In genomic region chr3:52437326-52438103, GRCh38 we compare ENCODE assay signal across 20 cellular contexts. TPM values are rescaled to one million over a fixed set of nuclear protein-coding genes. Genes with fewer than 3 reads are reported as not detected.
DNase-seq lines count a peak whose midpoint lies in the region; ATAC-seq, FAIRE-seq and TF ChIP-seq lines count a peak whose summit lies in the region.
"Had no signal": no experiment of that assay in that cellular context is flagged by ENCODE, and none has a peak within 500 bp of the region (broad histone marks: within the 10 kb centered on the region; RNA-seq: fewer than 3 reads in every experiment).

No MANE protein-coding gene starts in this region.

- peaks cover 18% of the 10 kb centered on the region for H3K4me1 Mint-ChIP-seq in neural crest cell
- H3K4me1 Mint-ChIP-seq: stimulated activated naive B cell treated with anti-CD40 and anti-IgM and Interleukin-4, amounts not matched to agents 10 μg/mL and 1 μg/mL and 100 μg/mL, for 72 hours had no signal

- no peak for TF ChIP-seq POLR2A in right lobe of liver (IDR thresholded peaks at IDR 0.05)
- no peak for TF ChIP-seq POLR2A in HepG2 (IDR thresholded peaks at IDR 0.05; ENCODE audit: insufficient read depth in 1 of 2, low read depth in 2 of 2, low read length in 2 of 2)
- no peak for TF ChIP-seq POLR2A in gastrocnemius medialis (IDR thresholded peaks at IDR 0.05)

- no peaks in the 10 kb centered on the region for H3K9me3 Mint-ChIP-seq in neural crest cell
- H3K9me3 Mint-ChIP-seq: activated CD4-positive, alpha-beta memory T cell treated with anti-CD3 and anti-CD28 coated beads, Interleukin-2, amount 10 ng/mL, durations not matched to agents 7 days and 5 days; activated T-cell treated with anti-CD3 and anti-CD28 coated beads, Interleukin-2, amount 50 U/mL, for 4 hours; stimulated activated naive B cell treated with anti-CD40 and anti-IgM and Interleukin-4, amounts not matched to agents 10 μg/mL and 1 μg/mL and 100 μg/mL, for 72 hours had no signal

- no peaks in the 10 kb centered on the region for H4K20me1 ChIP-seq in HepG2 (ENCODE audit: insufficient read depth, low read length)

- intact Hi-C loops in right lobe of liver (cut with DNase I) (no loop called here), HepG2 (cut with micrococcal nuclease; ENCODE audit: unreplicated experiment) (no loop called here), gastrocnemius medialis (cut with DNase I; ENCODE audit: low total_unique reads) (no loop called here)

- no peak overlapping the region for H2AFZ ChIP-seq in HepG2 (ENCODE audit: low read length)

- H3K9me3 ChIP-seq in right lobe of liver (no peaks in the 10 kb centered on the region), HepG2 (ENCODE audit: low read length) (no peaks in the 10 kb centered on the region), gastrocnemius medialis (no peaks in the 10 kb centered on the region)
- H3K9me3 ChIP-seq: psoas muscle had no signal

- H3K27me3 ChIP-seq in right lobe of liver = no peaks in the 10 kb centered on the region
- H3K27me3 ChIP-seq in HepG2 (ENCODE audit: control insufficient read depth in 1 of 2, insufficient read depth in 2 of 2, low read length in 2 of 2) = no peaks in the 10 kb centered on the region
- H3K27me3 ChIP-seq in gastrocnemius medialis = no peaks in the 10 kb centered on the region

- H3K4me2 ChIP-seq in HepG2 (ENCODE audit: low read depth, low read length) = no peak overlapping the region

- in situ Hi-C loops in HepG2 (cut with HindIII; ENCODE audit: extremely low pct_ligation_motif_present, low pct_unique_long_range_greater_than_20kb) = no loop called here
- in situ Hi-C loops in gastrocnemius medialis (cut with MboI; ENCODE audit: low sequenced_read_pairs in 4 of 4) = no loop called here

- TF ChIP-seq RAD21 in HepG2 (CRISPR knock-in tag; IDR thresholded peaks at IDR 0.05) = no peak

- H3K9ac ChIP-seq in HepG2 (ENCODE audit: insufficient read depth, low read depth, low read length) = no peak overlapping the region

- no peaks in the 10 kb centered on the region for H3K36me3 Mint-ChIP-seq in neural crest cell (ENCODE audit: low read depth)
- H3K36me3 Mint-ChIP-seq: stimulated activated naive B cell treated with anti-CD40 and anti-IgM and Interleukin-4, amounts not matched to agents 10 μg/mL and 1 μg/mL and 100 μg/mL, for 72 hours had no signal

- POLR2A ChIA-PET in HepG2 (lab: Yijun Ruan, JAX) = no interaction called here

- H3K4me3 ChIP-seq in right lobe of liver (no peak overlapping the region), HepG2 (replicated peaks in 1 of 3; ENCODE audit: insufficient read depth in 1 of 3, low read depth in 2 of 3, low read length in 3 of 3) (no peak overlapping the region), epithelial cell of esophagus (ENCODE audit: low read length) (no peak overlapping the region), gastrocnemius medialis (no peak overlapping the region)
- H3K4me3 ChIP-seq: psoas muscle had no signal

- no peak for TF ChIP-seq EP300 in HepG2 (IDR thresholded peaks at IDR 0.05; ENCODE audit: low read depth in 2 of 2, low read length in 2 of 2)
- TF ChIP-seq EP300 in HepG2 (CRISPR knock-in tag; IDR thresholded peaks at IDR 0.05; ENCODE audit: borderline replicate concordance) = no peak

- FAIRE-seq in HepG2 (lab: Jason Lieb, UNC) = no peak
- FAIRE-seq: GM19239 had no signal

- DNase-seq in right lobe of liver = peak in 2 of 3 donors; percentile 44 to 47
- DNase-seq in HepG2 (ENCODE audit: low spot score) = no peak
- DNase-seq in epithelial cell of esophagus (ENCODE audit: low read depth) = peak; percentile 36
- DNase-seq in neural crest cell (ENCODE audit: low read depth, low spot score) = no peak
- DNase-seq in gastrocnemius medialis = no peak
- DNase-seq in dedifferentiated amniotic fluid mesenchymal stem cell (ENCODE audit: extremely low spot score) = no peak
- DNase-seq: activated CD4-positive, alpha-beta memory T cell treated with anti-CD3 and anti-CD28 coated beads, Interleukin-2, amount 10 ng/mL, durations not matched to agents 7 days and 5 days; activated T-cell treated with anti-CD3 and anti-CD28 coated beads, Interleukin-2, amount 50 U/mL, for 4 hours; effector memory CD4-positive, alpha-beta T cell; EL; NCI-H1436; NCI-H226; stimulated activated CD4-positive, alpha-beta T cell treated with anti-CD3 and anti-CD28 coated beads, Interleukin-12 subunit alpha, Interleukin-12 subunit beta, amount 100 ng/mL, for 4 hours; stimulated activated naive B cell treated with anti-CD40 and anti-IgM and Interleukin-4, amounts not matched to agents 10 μg/mL and 1 μg/mL and 100 μg/mL, for 72 hours had no signal

- H3K36me3 ChIP-seq in right lobe of liver = no peaks in the 10 kb centered on the region
- H3K36me3 ChIP-seq in HepG2 (replicated peaks in 1 of 2; ENCODE audit: control insufficient read depth in 1 of 2, insufficient read depth in 2 of 2, low read length in 2 of 2) = peaks cover 3 to 7% of the 10 kb centered on the region in 2 experiments; a peak in 2 of 5 replicates
- no peaks in the 10 kb centered on the region for H3K36me3 ChIP-seq in gastrocnemius medialis

- no peak overlapping the region for H3K4me3 Mint-ChIP-seq in neural crest cell
- H3K4me3 Mint-ChIP-seq: activated CD4-positive, alpha-beta memory T cell treated with anti-CD3 and anti-CD28 coated beads, Interleukin-2, amount 10 ng/mL, durations not matched to agents 7 days and 5 days; activated T-cell treated with anti-CD3 and anti-CD28 coated beads, Interleukin-2, amount 50 U/mL, for 4 hours; stimulated activated naive B cell treated with anti-CD40 and anti-IgM and Interleukin-4, amounts not matched to agents 10 μg/mL and 1 μg/mL and 100 μg/mL, for 72 hours had no signal

- CTCF ChIA-PET in HepG2 (lab: Yijun Ruan, JAX; ENCODE audit: low intra/inter-chr PET ratio, low total read pairs) = no interaction called here

- peak overlapping the region; percentile 12 for H3K27ac Mint-ChIP-seq in neural crest cell (ENCODE audit: unreplicated experiment)
- H3K27ac Mint-ChIP-seq: activated CD4-positive, alpha-beta memory T cell treated with anti-CD3 and anti-CD28 coated beads, Interleukin-2, amount 10 ng/mL, durations not matched to agents 7 days and 5 days; stimulated activated naive B cell treated with anti-CD40 and anti-IgM and Interleukin-4, amounts not matched to agents 10 μg/mL and 1 μg/mL and 100 μg/mL, for 72 hours had no signal

- no peaks in the 10 kb centered on the region for H3K79me2 ChIP-seq in HepG2 (ENCODE audit: insufficient read depth, low read length)

- peak in 1 of 4 donors; percentile 4 for ATAC-seq in right lobe of liver
- no peak for ATAC-seq in HepG2
- no peak for ATAC-seq in gastrocnemius medialis
- no peak for ATAC-seq in GM19455 (IDR thresholded peaks at IDR 0.05; ENCODE audit: unreplicated experiment)
- ATAC-seq in activated CD4-positive, CD25-positive, alpha-beta regulatory T cell treated with anti-CD3 and anti-CD28 coated beads, Interleukin-2, amount 50 U/mL, for 24 hours = no peak
- ATAC-seq: activated T-cell treated with anti-CD3 and anti-CD28 coated beads, Interleukin-2, amount 50 U/mL, for 4 hours; left lobe of liver; stimulated activated naive B cell treated with anti-CD40 and anti-IgM and Interleukin-4, amounts not matched to agents 10 μg/mL and 1 μg/mL and 100 μg/mL, for 72 hours had no signal

- H3K4me1 ChIP-seq in right lobe of liver = no peaks in the 10 kb centered on the region
- peaks cover 20% of the 10 kb centered on the region for H3K4me1 ChIP-seq in HepG2 (ENCODE audit: insufficient read depth, low read length)
- H3K4me1 ChIP-seq in gastrocnemius medialis = peaks cover 7 to 15% of the 10 kb centered on the region in 2 donors

- H3K27me3 Mint-ChIP-seq in neural crest cell (ENCODE audit: low read depth) = no peaks in the 10 kb centered on the region

- BruUV-seq in HepG2 (replicated peaks; lab: Mats Ljungman, UMichigan) = no TSS peak

- H3K27ac ChIP-seq in right lobe of liver (no peak overlapping the region), HepG2 (ENCODE audit: extremely low read length, insufficient read depth, low read length) (no peak overlapping the region), gastrocnemius medialis (peak overlapping the region in 1 of 4 donors; percentile 64)
- H3K27ac ChIP-seq: psoas muscle had no signal

- 100% methylated on average over 2 of the region's 15 CpGs for WGBS in right lobe of liver (ENCODE audit: insufficient coverage, low coverage, low lambda C conversion rate, missing lambda C conversion rate)
- WGBS in HepG2 (ENCODE audit: low lambda C conversion rate) = no CpG with 5 or more reads among the region's 15 CpGs

- TF ChIP-seq CTCF in right lobe of liver (IDR thresholded peaks at IDR 0.05) (no peak), HepG2 (CRISPR knock-in tag; IDR thresholded peaks at IDR 0.05) (no peak), epithelial cell of esophagus (IDR thresholded peaks at IDR 0.05; ENCODE audit: insufficient read depth, low read depth, low read length, missing control alignments) (no peak), neural crest cell (conservative IDR thresholded peaks at IDR 0.05) (no peak), gastrocnemius medialis (IDR thresholded peaks at IDR 0.05 in 4 of 5, conservative IDR thresholded peaks at IDR 0.05 in 1 of 5) (no peak)

RNA-seq across cellular contexts. Expression of gene SEMA3G, which starts 7.4 kb away (rescaled TPM):
- 1 to 10 TPM in 2 of 6 experiments, under 1 TPM in 4; 0.60 to 2.8 (median 0.80) TPM for total RNA-seq in right lobe of liver
- total RNA-seq in HepG2 (2016; rRNA removed; fragmentation: Illumina TruSeq; extraction: Trizol) = 2.0 and 6.1 TPM in 2 replicates
- total RNA-seq in HepG2 (2016; cell fraction: cytosol; rRNA removed; fragmentation: Illumina TruSeq; extraction: Trizol; ENCODE audit: low read depth) = 0.44 and 0.61 TPM in 2 replicates
- 1.9 and 7.2 TPM in 2 replicates for total RNA-seq in HepG2 (2016; cell fraction: insoluble cytoplasmic fraction; rRNA removed; fragmentation: Illumina TruSeq; extraction: Trizol)
- 1.0 and 1.1 TPM in 2 replicates for total RNA-seq in HepG2 (2016; cell fraction: membrane; rRNA removed; fragmentation: Illumina TruSeq; extraction: Trizol)
- 5.8 and 8.3 TPM in 2 replicates for total RNA-seq in HepG2 (2016; cell fraction: nucleus; rRNA removed; fragmentation: Illumina TruSeq; extraction: Trizol)
- 8.3 and 13.4 TPM in 2 replicates for polyA plus RNA-seq in HepG2 (2011; rRNA removed)
- 8.0 and 10.3 TPM in 2 replicates for polyA plus RNA-seq in HepG2 (2011; cell fraction: cytosol; rRNA removed)
- 21.7 and 30.5 TPM in 2 replicates for polyA plus RNA-seq in HepG2 (2011; cell fraction: nucleus; rRNA removed)
- 14.2 and 15.4 TPM in 2 replicates for polyA plus RNA-seq in HepG2 (2012)
- 0.33 and 0.36 TPM in 2 replicates for polyA plus RNA-seq in HepG2 (2016; cell fraction: cytosol; fragmentation: Illumina TruSeq; extraction: Trizol; ENCODE audit: low read depth)
- polyA plus RNA-seq in HepG2 (2016; cell fraction: insoluble cytoplasmic fraction; fragmentation: Illumina TruSeq; extraction: Trizol; ENCODE audit: low read depth) = 1.4 and 2.1 TPM in 2 replicates
- polyA plus RNA-seq in HepG2 (2016; cell fraction: membrane; fragmentation: Illumina TruSeq; extraction: Trizol; ENCODE audit: low read depth) = 0.62 and 0.71 TPM in 2 replicates
- polyA plus RNA-seq in HepG2 (2016; cell fraction: nucleus; fragmentation: Illumina TruSeq; extraction: Trizol; ENCODE audit: insufficient read depth, low read depth) = 8.4 and 8.8 TPM in 2 replicates
- polyA minus RNA-seq in HepG2 (2011; rRNA and poly(A)+ RNA removed; ENCODE audit: low replicate concordance) = 1.2 and 22.3 TPM in 2 replicates
- polyA minus RNA-seq in HepG2 (2011; cell fraction: cytosol; rRNA and poly(A)+ RNA removed) = 6.4 and 10.0 TPM in 2 replicates
- 11.9 and 12.6 TPM in 2 replicates for polyA minus RNA-seq in HepG2 (2011; cell fraction: nucleus; rRNA and poly(A)+ RNA removed)
- 4.1 and 5.2 TPM in 2 replicates for total RNA-seq in neural crest cell
- total RNA-seq in gastrocnemius medialis = 10 to 100 TPM in 3 of 4 donors, 1 to 10 TPM in 1; 3.8 to 20.3 (median 13.1) TPM

RNA-seq across cellular contexts. Expression of gene TNNC1, which starts 16.3 kb away (rescaled TPM):
- total RNA-seq in right lobe of liver = 10 to 100 TPM in 1 of 6 experiments, 1 to 10 TPM in 3, under 1 TPM in 2; 0.55 to 12.2 (median 1.3) TPM
- total RNA-seq in HepG2 (2016; rRNA removed; fragmentation: Illumina TruSeq; extraction: Trizol) = 11.8 and 18.7 TPM in 2 replicates
- 4.4 and 4.6 TPM in 2 replicates for total RNA-seq in HepG2 (2016; cell fraction: cytosol; rRNA removed; fragmentation: Illumina TruSeq; extraction: Trizol; ENCODE audit: low read depth)
- total RNA-seq in HepG2 (2016; cell fraction: insoluble cytoplasmic fraction; rRNA removed; fragmentation: Illumina TruSeq; extraction: Trizol) = 13.2 and 20.1 TPM in 2 replicates
- total RNA-seq in HepG2 (2016; cell fraction: membrane; rRNA removed; fragmentation: Illumina TruSeq; extraction: Trizol) = 2.5 and 5.3 TPM in 2 replicates
- 5.4 and 5.7 TPM in 2 replicates for total RNA-seq in HepG2 (2016; cell fraction: nucleus; rRNA removed; fragmentation: Illumina TruSeq; extraction: Trizol)
- 36.4 and 39.5 TPM in 2 replicates for polyA plus RNA-seq in HepG2 (2011; rRNA removed)
- 53.0 and 54.8 TPM in 2 replicates for polyA plus RNA-seq in HepG2 (2011; cell fraction: cytosol; rRNA removed)
- polyA plus RNA-seq in HepG2 (2011; cell fraction: nucleus; rRNA removed) = 14.3 and 16.8 TPM in 2 replicates
- 10.9 and 12.3 TPM in 2 replicates for polyA plus RNA-seq in HepG2 (2012)
- polyA plus RNA-seq in HepG2 (2016; cell fraction: cytosol; fragmentation: Illumina TruSeq; extraction: Trizol; ENCODE audit: low read depth) = 3.3 and 4.0 TPM in 2 replicates
- 17.1 and 18.1 TPM in 2 replicates for polyA plus RNA-seq in HepG2 (2016; cell fraction: insoluble cytoplasmic fraction; fragmentation: Illumina TruSeq; extraction: Trizol; ENCODE audit: low read depth)
- 2.7 and 3.3 TPM in 2 replicates for polyA plus RNA-seq in HepG2 (2016; cell fraction: membrane; fragmentation: Illumina TruSeq; extraction: Trizol; ENCODE audit: low read depth)
- 6.6 and 10.5 TPM in 2 replicates for polyA plus RNA-seq in HepG2 (2016; cell fraction: nucleus; fragmentation: Illumina TruSeq; extraction: Trizol; ENCODE audit: insufficient read depth, low read depth)
- 7.0 and 8.2 TPM in 2 replicates for polyA minus RNA-seq in HepG2 (2011; rRNA and poly(A)+ RNA removed; ENCODE audit: low replicate concordance)
- 4.5 and 5.4 TPM in 2 replicates for polyA minus RNA-seq in HepG2 (2011; cell fraction: cytosol; rRNA and poly(A)+ RNA removed)
- polyA minus RNA-seq in HepG2 (2011; cell fraction: nucleus; rRNA and poly(A)+ RNA removed) = 4.5 and 4.6 TPM in 2 replicates
- 0.45 TPM in 1 of 2 replicates, not detected in the other for total RNA-seq in neural crest cell
- total RNA-seq in gastrocnemius medialis = over 10,000 TPM in 1 of 4 donors, 1,000 to 10,000 TPM in 3; 5,017 to 11,453 (median 7,253) TPM
- total RNA-seq: HT1080 had no signal

RNA-seq across cellular contexts. Expression of gene NISCH, which starts 17.9 kb away (rescaled TPM):
- total RNA-seq in right lobe of liver (10 to 100 TPM; 19.7 to 51.9 (median 30.6) TPM), HepG2 (2016; rRNA removed; fragmentation: Illumina TruSeq; extraction: Trizol) (15.3 and 27.0 TPM in 2 replicates), neural crest cell (161 and 166 TPM in 2 replicates), gastrocnemius medialis (10 to 100 TPM; 19.2 to 38.3 (median 25.0) TPM)
- 10.8 and 11.5 TPM in 2 replicates for total RNA-seq in HepG2 (2016; cell fraction: cytosol; rRNA removed; fragmentation: Illumina TruSeq; extraction: Trizol; ENCODE audit: low read depth)
- total RNA-seq in HepG2 (2016; cell fraction: insoluble cytoplasmic fraction; rRNA removed; fragmentation: Illumina TruSeq; extraction: Trizol) = 10.9 and 25.7 TPM in 2 replicates
- 11.3 and 12.4 TPM in 2 replicates for total RNA-seq in HepG2 (2016; cell fraction: membrane; rRNA removed; fragmentation: Illumina TruSeq; extraction: Trizol)
- 36.6 and 40.4 TPM in 2 replicates for total RNA-seq in HepG2 (2016; cell fraction: nucleus; rRNA removed; fragmentation: Illumina TruSeq; extraction: Trizol)
- 47.6 and 63.0 TPM in 2 replicates for polyA plus RNA-seq in HepG2 (2011; rRNA removed)
- polyA plus RNA-seq in HepG2 (2011; cell fraction: cytosol; rRNA removed) = 17.8 and 20.4 TPM in 2 replicates
- polyA plus RNA-seq in HepG2 (2011; cell fraction: nucleus; rRNA removed) = 441 and 512 TPM in 2 replicates
- 31.6 and 39.4 TPM in 2 replicates for polyA plus RNA-seq in HepG2 (2012)
- polyA plus RNA-seq in HepG2 (2016; cell fraction: cytosol; fragmentation: Illumina TruSeq; extraction: Trizol; ENCODE audit: low read depth) = 3.2 and 3.7 TPM in 2 replicates
- 9.4 and 12.9 TPM in 2 replicates for polyA plus RNA-seq in HepG2 (2016; cell fraction: insoluble cytoplasmic fraction; fragmentation: Illumina TruSeq; extraction: Trizol; ENCODE audit: low read depth)
- polyA plus RNA-seq in HepG2 (2016; cell fraction: membrane; fragmentation: Illumina TruSeq; extraction: Trizol; ENCODE audit: low read depth) = 6.4 and 6.7 TPM in 2 replicates
- polyA plus RNA-seq in HepG2 (2016; cell fraction: nucleus; fragmentation: Illumina TruSeq; extraction: Trizol; ENCODE audit: insufficient read depth, low read depth) = 96.6 and 101 TPM in 2 replicates
- polyA minus RNA-seq in HepG2 (2011; rRNA and poly(A)+ RNA removed; ENCODE audit: low replicate concordance) = 50.0 and 58.0 TPM in 2 replicates
- 15.2 and 15.4 TPM in 2 replicates for polyA minus RNA-seq in HepG2 (2011; cell fraction: cytosol; rRNA and poly(A)+ RNA removed)
- 97.0 and 102 TPM in 2 replicates for polyA minus RNA-seq in HepG2 (2011; cell fraction: nucleus; rRNA and poly(A)+ RNA removed)

RNA-seq across cellular contexts. Expression of gene PHF7, which starts 27.1 kb away (rescaled TPM):
- total RNA-seq in right lobe of liver (1 to 10 TPM; 2.6 to 4.8 (median 4.0) TPM), HepG2 (2016; rRNA removed; fragmentation: Illumina TruSeq; extraction: Trizol) (4.5 and 5.2 TPM in 2 replicates), neural crest cell (8.5 and 9.9 TPM in 2 replicates), gastrocnemius medialis (10 to 100 TPM in 1 of 4 donors, 1 to 10 TPM in 3; 3.1 to 11.4 (median 6.8) TPM)
- 6.6 and 9.4 TPM in 2 replicates for total RNA-seq in HepG2 (2016; cell fraction: cytosol; rRNA removed; fragmentation: Illumina TruSeq; extraction: Trizol; ENCODE audit: low read depth)
- 4.7 TPM in 2 replicates for total RNA-seq in HepG2 (2016; cell fraction: insoluble cytoplasmic fraction; rRNA removed; fragmentation: Illumina TruSeq; extraction: Trizol)
- total RNA-seq in HepG2 (2016; cell fraction: membrane; rRNA removed; fragmentation: Illumina TruSeq; extraction: Trizol) = 8.8 and 9.5 TPM in 2 replicates
- 5.2 and 5.7 TPM in 2 replicates for total RNA-seq in HepG2 (2016; cell fraction: nucleus; rRNA removed; fragmentation: Illumina TruSeq; extraction: Trizol)
- 8.8 and 12.6 TPM in 2 replicates for polyA plus RNA-seq in HepG2 (2011; rRNA removed)
- polyA plus RNA-seq in HepG2 (2011; cell fraction: cytosol; rRNA removed) = 5.8 and 6.9 TPM in 2 replicates
- polyA plus RNA-seq in HepG2 (2011; cell fraction: nucleus; rRNA removed) = 20.4 and 21.4 TPM in 2 replicates
- 6.3 and 8.7 TPM in 2 replicates for polyA plus RNA-seq in HepG2 (2012)
- 4.0 and 5.7 TPM in 2 replicates for polyA plus RNA-seq in HepG2 (2016; cell fraction: cytosol; fragmentation: Illumina TruSeq; extraction: Trizol; ENCODE audit: low read depth)
- 4.4 and 4.9 TPM in 2 replicates for polyA plus RNA-seq in HepG2 (2016; cell fraction: insoluble cytoplasmic fraction; fragmentation: Illumina TruSeq; extraction: Trizol; ENCODE audit: low read depth)
- 5.7 and 8.0 TPM in 2 replicates for polyA plus RNA-seq in HepG2 (2016; cell fraction: membrane; fragmentation: Illumina TruSeq; extraction: Trizol; ENCODE audit: low read depth)
- polyA plus RNA-seq in HepG2 (2016; cell fraction: nucleus; fragmentation: Illumina TruSeq; extraction: Trizol; ENCODE audit: insufficient read depth, low read depth) = 11.1 and 11.4 TPM in 2 replicates
- 6.1 and 6.8 TPM in 2 replicates for polyA minus RNA-seq in HepG2 (2011; rRNA and poly(A)+ RNA removed; ENCODE audit: low replicate concordance)
- 3.0 and 4.6 TPM in 2 replicates for polyA minus RNA-seq in HepG2 (2011; cell fraction: cytosol; rRNA and poly(A)+ RNA removed)
- 17.4 and 17.6 TPM in 2 replicates for polyA minus RNA-seq in HepG2 (2011; cell fraction: nucleus; rRNA and poly(A)+ RNA removed)

RNA-seq across cellular contexts. Expression of gene BAP1, which starts 27.7 kb away (rescaled TPM):
- total RNA-seq in right lobe of liver = 10 to 100 TPM; 33.1 to 46.5 (median 38.7) TPM
- total RNA-seq in HepG2 (2016; rRNA removed; fragmentation: Illumina TruSeq; extraction: Trizol) = 46.9 and 59.1 TPM in 2 replicates
- total RNA-seq in HepG2 (2016; cell fraction: cytosol; rRNA removed; fragmentation: Illumina TruSeq; extraction: Trizol; ENCODE audit: low read depth) = 21.1 and 21.7 TPM in 2 replicates
- 42.9 and 60.4 TPM in 2 replicates for total RNA-seq in HepG2 (2016; cell fraction: insoluble cytoplasmic fraction; rRNA removed; fragmentation: Illumina TruSeq; extraction: Trizol)
- total RNA-seq in HepG2 (2016; cell fraction: membrane; rRNA removed; fragmentation: Illumina TruSeq; extraction: Trizol) = 58.0 and 59.4 TPM in 2 replicates
- 36.8 and 40.5 TPM in 2 replicates for total RNA-seq in HepG2 (2016; cell fraction: nucleus; rRNA removed; fragmentation: Illumina TruSeq; extraction: Trizol)
- polyA plus RNA-seq in HepG2 (2011; rRNA removed) = 66.1 and 67.1 TPM in 2 replicates
- polyA plus RNA-seq in HepG2 (2011; cell fraction: cytosol; rRNA removed) = 48.2 and 60.5 TPM in 2 replicates
- 163 and 192 TPM in 2 replicates for polyA plus RNA-seq in HepG2 (2011; cell fraction: nucleus; rRNA removed)
- 45.8 and 59.1 TPM in 2 replicates for polyA plus RNA-seq in HepG2 (2012)
- polyA plus RNA-seq in HepG2 (2016; cell fraction: cytosol; fragmentation: Illumina TruSeq; extraction: Trizol; ENCODE audit: low read depth) = 15.5 and 16.5 TPM in 2 replicates
- 43.9 and 49.5 TPM in 2 replicates for polyA plus RNA-seq in HepG2 (2016; cell fraction: insoluble cytoplasmic fraction; fragmentation: Illumina TruSeq; extraction: Trizol; ENCODE audit: low read depth)
- 45.8 and 47.0 TPM in 2 replicates for polyA plus RNA-seq in HepG2 (2016; cell fraction: membrane; fragmentation: Illumina TruSeq; extraction: Trizol; ENCODE audit: low read depth)
- polyA plus RNA-seq in HepG2 (2016; cell fraction: nucleus; fragmentation: Illumina TruSeq; extraction: Trizol; ENCODE audit: insufficient read depth, low read depth) = 76.0 and 87.9 TPM in 2 replicates
- polyA minus RNA-seq in HepG2 (2011; rRNA and poly(A)+ RNA removed; ENCODE audit: low replicate concordance) = 109 and 119 TPM in 2 replicates
- polyA minus RNA-seq in HepG2 (2011; cell fraction: cytosol; rRNA and poly(A)+ RNA removed) = 30.5 and 32.0 TPM in 2 replicates
- 42.9 and 47.1 TPM in 2 replicates for polyA minus RNA-seq in HepG2 (2011; cell fraction: nucleus; rRNA and poly(A)+ RNA removed)
- total RNA-seq in neural crest cell = 123 and 125 TPM in 2 replicates
- total RNA-seq in gastrocnemius medialis = 10 to 100 TPM; 69.8 to 88.2 (median 76.5) TPM

Comparison
In these comparisons a context has a peak if more than half of its experiments do, and no peak if none do; other contexts are left out.
1. DNase-seq: peak in right lobe of liver (2 of 3) and epithelial cell of esophagus (single experiment); none in HepG2 (single experiment), neural crest cell (single experiment), gastrocnemius medialis (0 of 2) and dedifferentiated amniotic fluid mesenchymal stem cell (single experiment).
2. RNA of gene TNNC1, which starts 16.3 kb away (total RNA-seq): 5,017 to 11,453 TPM in gastrocnemius medialis; 2.5 to 20.1 TPM in HepG2, 0.55 to 12.2 TPM in right lobe of liver and 0.45 TPM in neural crest cell; every median in the first group is over 100 times any median in the second.